Comparison of ENCODE assay signal across 26 cellular contexts in the genomic region with DNA sequence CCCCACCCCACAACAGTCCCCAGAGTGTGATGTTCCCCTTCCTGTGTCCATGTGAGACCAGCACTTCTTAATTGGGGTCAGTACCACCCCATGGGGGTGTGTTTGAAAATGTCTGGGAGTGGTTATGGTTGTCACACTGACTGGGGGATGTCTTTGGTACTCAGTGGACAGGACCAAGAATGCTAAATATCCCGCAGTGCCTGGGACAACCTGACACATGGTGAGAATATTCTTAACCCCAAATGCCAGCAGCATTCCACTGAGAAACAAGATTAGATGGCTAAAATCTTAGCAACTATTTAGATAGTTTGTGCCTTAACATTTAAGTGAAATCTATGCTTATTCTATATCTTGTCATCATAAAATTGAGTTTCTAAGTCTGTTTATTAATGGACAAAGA.
"Had no signal": no experiment of that assay in that cellular context is flagged by ENCODE, and none has a peak within 500 bp of the region (broad histone marks: within the 10 kb centered on the region; RNA-seq: fewer than 3 reads in every experiment).

No MANE protein-coding gene starts in this region.

- H3K9me3 Mint-ChIP-seq: memory B cell; naive thymus-derived CD4-positive, alpha-beta T cell; nephron progenitor cell had no signal

- H3K4me3 ChIP-seq: dorsolateral prefrontal cortex, gastrocnemius medialis, heart right ventricle, left ventricle myocardium inferior, lower lobe of right lung, psoas muscle, skin epidermis, stomach, thoracic aorta, transverse colon had no signal

- H3K4me1 Mint-ChIP-seq: memory B cell had no signal

- ATAC-seq: esophagus mucosa; gastrocnemius medialis; heart right ventricle; lower lobe of right lung; naive thymus-derived CD4-positive, alpha-beta T cell; psoas muscle; sciatic nerve had no signal

- H3K9me3 ChIP-seq: gastrocnemius medialis, heart right ventricle, left ventricle myocardium inferior, lower lobe of right lung, psoas muscle, stomach, thoracic aorta, transverse colon had no signal

- H3K4me1 ChIP-seq: left ventricle myocardium inferior had no signal

- H3K27ac Mint-ChIP-seq: memory B cell, nephron progenitor cell had no signal

- H3K27me3 ChIP-seq: dorsolateral prefrontal cortex, gastrocnemius medialis, heart right ventricle, stomach, transverse colon had no signal

- H3K36me3 Mint-ChIP-seq: memory B cell; naive thymus-derived CD4-positive, alpha-beta T cell had no signal

- H3K4me3 Mint-ChIP-seq: memory B cell; naive thymus-derived CD4-positive, alpha-beta T cell; nephron progenitor cell had no signal

- DNase-seq: cerebellar nuclear complex; cortex of kidney; dorsolateral prefrontal cortex; effector CD8-positive, alpha-beta T cell; gastrocnemius medialis; heart right ventricle; hypothalamus; left cardiac atrium; left ventricle myocardium inferior; lower lobe of right lung; midbrain; naive thymus-derived CD4-positive, alpha-beta T cell; nephron progenitor cell; psoas muscle; retina; stimulated activated CD4-positive, alpha-beta T cell treated with anti-CD3 and anti-CD28 coated beads, Interleukin-2, amount 100 ng/mL, for 24 hours; stimulated activated CD4-positive, alpha-beta T cell treated with anti-CD3 and anti-CD28 coated beads, Interleukin-4, amount 100 ng/mL, for 4 hours; stimulated activated naive CD4-positive, alpha-beta T cell; stomach; substantia nigra; transverse colon had no signal

- H3K36me3 ChIP-seq: gastrocnemius medialis, heart right ventricle, left ventricle myocardium inferior, lower lobe of right lung, stomach, thoracic aorta, transverse colon had no signal

- H3K27ac ChIP-seq: dorsolateral prefrontal cortex, gastrocnemius medialis, heart right ventricle, left ventricle myocardium inferior, lower lobe of right lung, psoas muscle, skin epidermis, stomach, thoracic aorta, transverse colon had no signal
